ENCODE assay signal across 1 cellular context in genomic region chr12:125143491-125143890, GRCh38.
TF ChIP-seq lines count a peak whose summit lies in the region.

No MANE protein-coding gene starts in this region.

TF ChIP-seq in SK-N-SH, 30 proteins besides CTCF, POLR2A, EP300 and RAD21 (continued from another document):
- no peak for TF ChIP-seq REST (IDR thresholded peaks at IDR 0.05; ENCODE audit: low read depth, low read length)
